Comparison of ENCODE assay signal across 8 cellular contexts in genomic region chr11:82901165-82901938, GRCh38. TPM values are rescaled to one million over a fixed set of nuclear protein-coding genes. Genes with fewer than 3 reads are reported as not detected.
A peak's percentile ranks its signal among the peaks of the same experiment; 100 is the strongest.
DNase-seq lines count a peak whose midpoint lies in the region; ATAC-seq lines count a peak whose summit lies in the region.

Gene DDIAS, plus strand, starts transcription at chr11:82901736. Its CDS starts 13,003 bp downstream, at chr11:82914739.

- peak; percentile 92 for DNase-seq in NCI-H748 treated with DMSO at 0.1 percent for 48 hours (lab: John Stamatoyannopoulos, UW)
- DNase-seq in activated CD4-positive, alpha-beta T cell treated with anti-CD3 and anti-CD28 coated beads, Interleukin-2, amount 50 U/mL, for 24 hours (ENCODE audit: low read depth in 1 of 2, low spot score in 1 of 2), result peak; percentile 79 to 94
- DNase-seq in left lobe of liver (ENCODE audit: low spot score), result peak; percentile 94
- DNase-seq in stimulated activated CD4-positive, alpha-beta T cell treated with anti-CD3 and anti-CD28 coated beads, Interleukin-2, amount 100 ng/mL, for 4 hours (ENCODE audit: low read depth), result peak; percentile 92

- intact Hi-C loops in dendritic cell treated with granulocyte-macrophage colony-stimulating factor and Interleukin-4, amounts not matched to agents 40 ng/mL and 50 ng/mL, for 4 days (cut with micrococcal nuclease), result loop anchor here (1.0 to 2.0 kb wide), 6 partner anchors 34 to 384 kb away; partner anchors contain the start of gene RAB30

- H3K4me1 Mint-ChIP-seq in dendritic cell treated with granulocyte-macrophage colony-stimulating factor and Interleukin-4, amounts not matched to agents 40 ng/mL and 50 ng/mL, for 4 days (ENCODE audit: low read depth), result peaks cover 55% of the 10 kb centered on the region

- peak; percentile 61 for ATAC-seq in GM19351 (IDR thresholded peaks at IDR 0.05; ENCODE audit: unreplicated experiment)
- peak; percentile 65 for ATAC-seq in HG03521 (IDR thresholded peaks at IDR 0.05; ENCODE audit: unreplicated experiment)
- peak; percentile 81 for ATAC-seq in left lobe of liver

- no peaks in the 10 kb centered on the region for H3K27me3 ChIP-seq in BLaER1

- peak within 1 kb of the TSS; percentile 100 for H3K27ac Mint-ChIP-seq in dendritic cell treated with granulocyte-macrophage colony-stimulating factor and Interleukin-4, amounts not matched to agents 40 ng/mL and 50 ng/mL, for 4 days

- no peaks in the 10 kb centered on the region for H3K9me3 Mint-ChIP-seq in dendritic cell treated with granulocyte-macrophage colony-stimulating factor and Interleukin-4, amounts not matched to agents 40 ng/mL and 50 ng/mL, for 4 days

- no peaks in the 10 kb centered on the region for H3K36me3 ChIP-seq in BLaER1

- peaks cover 38% of the 10 kb centered on the region for H3K4me1 ChIP-seq in BLaER1

- no peaks in the 10 kb centered on the region for H3K9me3 ChIP-seq in BLaER1

- peak within 1 kb of the TSS; percentile 94 for H3K4me2 ChIP-seq in BLaER1

- no peaks in the 10 kb centered on the region for H3K27me3 Mint-ChIP-seq in dendritic cell treated with granulocyte-macrophage colony-stimulating factor and Interleukin-4, amounts not matched to agents 40 ng/mL and 50 ng/mL, for 4 days

- H3K4me3 ChIP-seq in BLaER1, result peak within 1 kb of the TSS; percentile 80

- H4K20me1 ChIP-seq in BLaER1, result no peaks in the 10 kb centered on the region

- peak within 1 kb of the TSS; percentile 100 for H3K4me3 Mint-ChIP-seq in dendritic cell treated with granulocyte-macrophage colony-stimulating factor and Interleukin-4, amounts not matched to agents 40 ng/mL and 50 ng/mL, for 4 days

- H3K27ac ChIP-seq in BLaER1, result peak within 1 kb of the TSS; percentile 71; the same call in 1 of the 2 replicates

- peaks cover 29% of the 10 kb centered on the region for H3K36me3 Mint-ChIP-seq in dendritic cell treated with granulocyte-macrophage colony-stimulating factor and Interleukin-4, amounts not matched to agents 40 ng/mL and 50 ng/mL, for 4 days (ENCODE audit: low read depth)

- peak within 1 kb of the TSS; percentile 79 for H3K9ac ChIP-seq in BLaER1

RNA-seq across cellular contexts. Expression of gene DDIAS, which starts in this region (rescaled TPM):
- total RNA-seq in left lobe of liver, result 0.75 TPM

Comparison
In these comparisons a context has a peak if more than half of its experiments do, and no peak if none do; other contexts are left out.
1. Peak in every context shown above with its lines: DNase-seq, ATAC-seq, H3K4me3 ChIP-seq and H3K27ac ChIP-seq.
2. Peak in DNase-seq and ATAC-seq in left lobe of liver; RNA of the gene not detected or under 1 TPM.